20 cellular contexts compared by ENCODE assay signal in genomic region chr5:103542441-103542840, GRCh38. TPM values are rescaled to one million over a fixed set of nuclear protein-coding genes. Genes with fewer than 3 reads are reported as not detected.
DNase-seq lines count a peak whose midpoint lies in the region; FAIRE-seq and TF ChIP-seq lines count a peak whose summit lies in the region.
"Had no signal": no experiment of that assay in that cellular context is flagged by ENCODE, and none has a peak within 500 bp of the region (broad histone marks: within the 10 kb centered on the region; RNA-seq: fewer than 3 reads in every experiment).

No MANE protein-coding gene starts in this region.

- H3K9me3 ChIP-seq in skeletal muscle satellite cell (replicated peaks; ENCODE audit: low read length): no peaks in the 10 kb centered on the region
- H3K9me3 ChIP-seq: A549; BLaER1 treated with 17β-estradiol and CSF1 and Interleukin-3, amounts not matched to agents 10 nM and 100 nM; Caco-2 had no signal

- H3K4me3 ChIP-seq in skeletal muscle satellite cell (ENCODE audit: low read length): no peak overlapping the region
- H3K4me3 ChIP-seq: A549; BLaER1 treated with 17β-estradiol and CSF1 and Interleukin-3, amounts not matched to agents 10 nM and 100 nM; GM12878 had no signal

- no peak overlapping the region for H3K9ac ChIP-seq in skeletal muscle satellite cell (ENCODE audit: low read depth, low read length)
- H3K9ac ChIP-seq: BLaER1 treated with 17β-estradiol and CSF1 and Interleukin-3, amounts not matched to agents 10 nM and 100 nM had no signal

- H3K9me3 Mint-ChIP-seq in mesothelial cell of epicardium: no peaks in the 10 kb centered on the region
- H3K9me3 Mint-ChIP-seq: CD4-positive, alpha-beta T cell; CD8-positive, alpha-beta T cell had no signal

- no peak for TF ChIP-seq CTCF in mesothelial cell of epicardium (IDR thresholded peaks at IDR 0.05; ENCODE audit: unreplicated experiment)

- no peaks in the 10 kb centered on the region for H3K36me3 Mint-ChIP-seq in mesothelial cell of epicardium
- H3K36me3 Mint-ChIP-seq: CD8-positive, alpha-beta T cell had no signal

- DNase-seq in EH (ENCODE audit: low read depth) (peak; percentile 61), mesothelial cell of epicardium (ENCODE audit: low spot score in 2 of 2, unreplicated experiment in 2 of 2) (no peak), NCI-H1105 treated with DMSO at 0.1 percent for 48 hours (lab: John Stamatoyannopoulos, UW) (no peak)
- DNase-seq: AML-193; Caco-2; Calu3; CD4-positive, alpha-beta T cell; CD8-positive, alpha-beta T cell; DMS79 treated with DMSO at 0.1 percent for 48 hours; EL; GDM1 had no signal

- peaks cover 16% of the 10 kb centered on the region for H3K4me1 ChIP-seq in skeletal muscle satellite cell (ENCODE audit: control insufficient read depth, insufficient read depth, low read length)
- H3K4me1 ChIP-seq: A549; BLaER1 treated with 17β-estradiol and CSF1 and Interleukin-3, amounts not matched to agents 10 nM and 100 nM; Caco-2 had no signal

- no peaks in the 10 kb centered on the region for H3K36me3 ChIP-seq in skeletal muscle satellite cell (ENCODE audit: insufficient read depth, low read length)
- H3K36me3 ChIP-seq: BLaER1 treated with 17β-estradiol and CSF1 and Interleukin-3, amounts not matched to agents 10 nM and 100 nM had no signal

- H3K27me3 Mint-ChIP-seq in mesothelial cell of epicardium (ENCODE audit: low read depth): no peaks in the 10 kb centered on the region
- H3K27me3 Mint-ChIP-seq: B cell; CD4-positive, alpha-beta T cell had no signal

- H3K4me1 Mint-ChIP-seq in mesothelial cell of epicardium: peaks cover 7% of the 10 kb centered on the region
- H3K4me1 Mint-ChIP-seq: B cell had no signal

- H3K27me3 ChIP-seq in skeletal muscle satellite cell (ENCODE audit: control insufficient read depth, insufficient read depth, low read length): no peaks in the 10 kb centered on the region
- H3K27me3 ChIP-seq: BLaER1 treated with 17β-estradiol and CSF1 and Interleukin-3, amounts not matched to agents 10 nM and 100 nM had no signal

- H3K27ac Mint-ChIP-seq in mesothelial cell of epicardium: no peak overlapping the region
- H3K27ac Mint-ChIP-seq: B cell; CD4-positive, alpha-beta T cell; CD8-positive, alpha-beta T cell had no signal

- FAIRE-seq in endometrium (lab: Jason Lieb, UNC): peak; percentile 35
- FAIRE-seq: A549, D721Med, GM12878, GM12892, GM18507 had no signal

- H3K4me2 ChIP-seq in skeletal muscle satellite cell (ENCODE audit: low read length): peak overlapping the region; percentile 25
- H3K4me2 ChIP-seq: A549; BLaER1 treated with 17β-estradiol and CSF1 and Interleukin-3, amounts not matched to agents 10 nM and 100 nM had no signal

- H3K4me3 Mint-ChIP-seq in mesothelial cell of epicardium: no peak overlapping the region
- H3K4me3 Mint-ChIP-seq: B cell; CD4-positive, alpha-beta T cell; CD8-positive, alpha-beta T cell had no signal

RNA-seq across cellular contexts. Expression of gene NUDT12, which starts 20.1 kb away (rescaled TPM):
- total RNA-seq in skeletal muscle satellite cell (2012; rRNA removed): 12.9 TPM in 2 replicates
- total RNA-seq in mesothelial cell of epicardium: 12.2 to 14.1 TPM (median 12.7 TPM) in 3 replicates
